In genomic region chr1:215932558-215932957, GRCh38 we compare ENCODE assay signal across 1 cellular context.
TF ChIP-seq lines count a peak whose summit lies in the region.

No MANE protein-coding gene starts in this region.

TF ChIP-seq in liver, 16 proteins besides CTCF, POLR2A, EP300 and RAD21 (continued from another document):
- TF ChIP-seq ZBTB33 (IDR thresholded peaks at IDR 0.05) = no peak
- peak; percentile 16 to 26 for TF ChIP-seq HNF4A (conservative IDR thresholded peaks at IDR 0.05)
- no peak for TF ChIP-seq SP1 (IDR thresholded peaks at IDR 0.05)
- peak; percentile 20 for TF ChIP-seq YY1 (IDR thresholded peaks at IDR 0.05)
- no peak for TF ChIP-seq TAF1 (conservative IDR thresholded peaks at IDR 0.05)
